Comparison of ENCODE assay signal across 21 cellular contexts in the genomic region with DNA sequence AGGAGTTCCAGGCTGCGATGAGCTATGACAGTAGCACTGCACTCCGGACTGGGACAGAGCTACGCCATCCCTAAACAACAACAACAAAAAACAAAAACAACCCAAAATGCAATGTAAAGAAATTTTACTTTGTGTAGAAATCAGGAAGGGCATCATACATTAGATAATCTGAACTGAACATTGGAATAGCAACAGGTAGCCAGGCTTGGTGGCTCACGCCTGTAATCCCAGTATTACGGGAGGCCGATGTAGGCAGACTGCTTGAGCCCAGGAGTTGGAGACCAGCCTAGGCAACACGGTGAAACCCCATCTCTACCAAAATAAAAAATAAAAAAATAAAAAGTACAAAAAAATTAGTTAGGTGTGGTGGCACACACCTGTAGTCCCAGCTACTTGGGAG. TPM values are rescaled to one million over a fixed set of nuclear protein-coding genes. Genes with fewer than 3 reads are reported as not detected.
DNase-seq lines count a peak whose midpoint lies in the region; ATAC-seq and TF ChIP-seq lines count a peak whose summit lies in the region.
"Had no signal": no experiment of that assay in that cellular context is flagged by ENCODE, and none has a peak within 500 bp of the region (broad histone marks: within the 10 kb centered on the region; RNA-seq: fewer than 3 reads in every experiment).

No MANE protein-coding gene starts in this region.

- H3K27me3 Mint-ChIP-seq in activated CD4-positive, alpha-beta T cell treated with anti-CD3 and anti-CD28 coated beads, Interleukin-2, amount 10 ng/mL, durations not matched to agents 24 days and 14 days: no peaks in the 10 kb centered on the region
- H3K27me3 Mint-ChIP-seq in Caco-2 (ENCODE audit: insufficient read depth, unreplicated experiment) (no peaks in the 10 kb centered on the region), T-cell (no peaks in the 10 kb centered on the region), nephron progenitor cell (ENCODE audit: low read depth, poor library complexity) (peaks cover 3% of the 10 kb centered on the region)
- H3K27me3 Mint-ChIP-seq: activated B cell treated with CpG ODN at 0.5 μM for 24 hours; activated CD8-positive, alpha-beta memory T cell treated with anti-CD3 and anti-CD28 coated beads, Interleukin-2, amount 10 ng/mL, durations not matched to agents 7 days and 5 days had no signal

- H3K27ac ChIP-seq in substantia nigra (ENCODE audit: low read depth, low read length, poor library complexity, severe bottlenecking): no peak overlapping the region
- no peak overlapping the region for H3K27ac ChIP-seq in trophoblast cell (ENCODE audit: low read depth, low read length)
- H3K27ac ChIP-seq: testis had no signal

- CTCF ChIA-PET in Caco-2 (lab: Charles Lee) (interaction anchor here (0.6 kb wide), 1 partner anchor 999 kb away, joined by 4 read pairs; no protein-coding TSS in a partner anchor), T-cell (lab: Charles Lee) (interaction anchor here (0.8 to 1.9 kb wide), 4 partner anchors 14 to 93 kb away, joined by 3 to 6 read pairs (median 3); partner anchors contain the start of gene C1D (in 1 of the 2))

- H3K27me3 ChIP-seq in Caco-2 (replicated peaks; ENCODE audit: control insufficient read depth, insufficient read depth, low read length) (no peaks in the 10 kb centered on the region), trophoblast cell (ENCODE audit: insufficient read depth, low read length) (no peaks in the 10 kb centered on the region)
- H3K27me3 ChIP-seq: spleen, testis had no signal

- no peak overlapping the region for H3K4me2 ChIP-seq in trophoblast cell (ENCODE audit: low read length)

- no peak overlapping the region for H3K23ac ChIP-seq in trophoblast cell (ENCODE audit: low read length)

- no peak overlapping the region for H2BK12ac ChIP-seq in trophoblast cell (ENCODE audit: low read length)

- peaks cover 16% of the 10 kb centered on the region for H3K36me3 Mint-ChIP-seq in activated CD4-positive, alpha-beta T cell treated with anti-CD3 and anti-CD28 coated beads, Interleukin-2, amount 10 ng/mL, durations not matched to agents 24 days and 14 days (ENCODE audit: low read depth)
- peaks cover 27% of the 10 kb centered on the region for H3K36me3 Mint-ChIP-seq in Caco-2 (ENCODE audit: insufficient read depth, unreplicated experiment)
- peaks cover 7% of the 10 kb centered on the region for H3K36me3 Mint-ChIP-seq in T-cell
- peaks cover 11% of the 10 kb centered on the region for H3K36me3 Mint-ChIP-seq in nephron progenitor cell (ENCODE audit: low read depth)

- no peak for DNase-seq in activated CD4-positive, alpha-beta T cell treated with anti-CD3 and anti-CD28 coated beads, Interleukin-2, amount 10 ng/mL, durations not matched to agents 24 days and 14 days
- DNase-seq in activated CD4-positive, alpha-beta T cell treated with anti-CD3 and anti-CD28 coated beads for 48 hours: no peak
- DNase-seq in Caco-2 (no peak), T-cell (no peak), nephron progenitor cell (no peak), Right ventricle myocardium superior (no peak), substantia nigra (lab: John Stamatoyannopoulos, UW) (no peak), trophoblast cell (no peak)
- DNase-seq: activated B cell treated with CpG ODN at 0.5 μM for 24 hours; activated CD8-positive, alpha-beta memory T cell treated with anti-CD3 and anti-CD28 coated beads, Interleukin-2, amount 10 ng/mL, durations not matched to agents 7 days and 5 days; activated naive CD4-positive, alpha-beta T cell; DMS53; endodermal cell; NCI-H1048; NCI-H2107; NCI-H524; spleen; testis had no signal

- ATAC-seq in T-cell (replicated peaks in 1 of 4): no peak
- no peak for ATAC-seq in Right ventricle myocardium superior (ENCODE audit: poor library complexity)
- ATAC-seq: activated CD8-positive, alpha-beta memory T cell treated with anti-CD3 and anti-CD28 coated beads, Interleukin-2, amount 10 ng/mL, durations not matched to agents 7 days and 5 days; K562 had no signal

- no peak overlapping the region for H4K12ac ChIP-seq in trophoblast cell (ENCODE audit: low read depth, low read length)

- H2BK120ac ChIP-seq in trophoblast cell (ENCODE audit: insufficient read depth, low read length, poor library complexity): no peak overlapping the region

- H2AK5ac ChIP-seq in trophoblast cell (ENCODE audit: low read length): no peak overlapping the region

- H2BK5ac ChIP-seq in trophoblast cell (ENCODE audit: low read depth, low read length, poor library complexity): no peak overlapping the region

- no peak overlapping the region for H2AFZ ChIP-seq in trophoblast cell (ENCODE audit: insufficient read depth, low read length, poor library complexity)

- POLR2A ChIA-PET in Caco-2 (lab: Charles Lee): interaction anchor here (0.5 kb wide), 1 partner anchor 93 kb away, joined by 6 read pairs; no protein-coding TSS in a partner anchor
- POLR2A ChIA-PET in T-cell (lab: Charles Lee): interaction anchor here in 1 of 2 donors (0.6 kb wide), 2 partner anchors 9 to 13 kb away, joined by 5 to 6 read pairs; no protein-coding TSS in a partner anchor

- peaks cover 9% of the 10 kb centered on the region for H3K79me1 ChIP-seq in trophoblast cell (ENCODE audit: low read length)

- H3K4me1 ChIP-seq in Caco-2: peaks cover 3% of the 10 kb centered on the region; the same call in 1 of the 2 replicates
- H3K4me1 ChIP-seq in trophoblast cell (ENCODE audit: control insufficient read depth in 1 of 2, insufficient read depth in 2 of 2, low read length in 2 of 2): peaks cover 0 to 2% of the 10 kb centered on the region in 2 experiments

- H3K14ac ChIP-seq in trophoblast cell (ENCODE audit: low read length): no peak overlapping the region

- H3K79me2 ChIP-seq in trophoblast cell (ENCODE audit: control insufficient read depth, insufficient read depth, low read length, poor library complexity): peaks cover 8% of the 10 kb centered on the region

- no peaks in the 10 kb centered on the region for H3K36me3 ChIP-seq in Caco-2 (ENCODE audit: control insufficient read depth, insufficient read depth, low read length)
- H3K36me3 ChIP-seq in trophoblast cell (ENCODE audit: control insufficient read depth in 1 of 2, insufficient read depth in 2 of 2, low read length in 2 of 2): peaks cover under 1 to 1% of the 10 kb centered on the region in 2 experiments

- no peak overlapping the region for H3K18ac ChIP-seq in trophoblast cell (ENCODE audit: low read length)

- no peak overlapping the region for H3K27ac Mint-ChIP-seq in activated CD4-positive, alpha-beta T cell treated with anti-CD3 and anti-CD28 coated beads, Interleukin-2, amount 10 ng/mL, durations not matched to agents 24 days and 14 days
- H3K27ac Mint-ChIP-seq in Caco-2 (ENCODE audit: unreplicated experiment): no peak overlapping the region
- H3K27ac Mint-ChIP-seq in T-cell: peak overlapping the region in 1 of 2 donors; percentile 68
- H3K27ac Mint-ChIP-seq in nephron progenitor cell: no peak overlapping the region
- H3K27ac Mint-ChIP-seq: endodermal cell had no signal

- peak overlapping the region; percentile 49 for H3K4me3 Mint-ChIP-seq in activated CD4-positive, alpha-beta T cell treated with anti-CD3 and anti-CD28 coated beads, Interleukin-2, amount 10 ng/mL, durations not matched to agents 24 days and 14 days
- H3K4me3 Mint-ChIP-seq in Caco-2 (ENCODE audit: unreplicated experiment) (peak overlapping the region; percentile 29), T-cell (peak overlapping the region; percentile 41 to 97 (median 97)), nephron progenitor cell (peak overlapping the region; percentile 94)
- H3K4me3 Mint-ChIP-seq: CD14-positive monocyte had no signal

- no peak overlapping the region for H4K91ac ChIP-seq in trophoblast cell (ENCODE audit: low read depth, low read length)

- H3K9me3 ChIP-seq in Caco-2: no peaks in the 10 kb centered on the region
- H3K9me3 ChIP-seq in trophoblast cell (ENCODE audit: insufficient read depth, low read depth, low read length): no peaks in the 10 kb centered on the region
- H3K9me3 ChIP-seq: spleen, testis had no signal

- no peak overlapping the region for H4K8ac ChIP-seq in trophoblast cell (ENCODE audit: low read depth, low read length)

- no peaks in the 10 kb centered on the region for H3K9me3 Mint-ChIP-seq in activated CD4-positive, alpha-beta T cell treated with anti-CD3 and anti-CD28 coated beads, Interleukin-2, amount 10 ng/mL, durations not matched to agents 24 days and 14 days
- H3K9me3 Mint-ChIP-seq in Caco-2 (ENCODE audit: unreplicated experiment) (no peaks in the 10 kb centered on the region), T-cell (no peaks in the 10 kb centered on the region), nephron progenitor cell (no peaks in the 10 kb centered on the region)
- H3K9me3 Mint-ChIP-seq: activated B cell treated with CpG ODN at 0.5 μM for 24 hours, endodermal cell had no signal

- no peak overlapping the region for H3K4me3 ChIP-seq in Caco-2 (ENCODE audit: low read depth, low read length)
- no peak overlapping the region for H3K4me3 ChIP-seq in trophoblast cell (ENCODE audit: low read depth, low read length)
- H3K4me3 ChIP-seq: lung had no signal

- no peak overlapping the region for H3K9ac ChIP-seq in trophoblast cell (ENCODE audit: low read length)

- no CpG with 5 or more reads among the region's 7 CpGs for WGBS in trophoblast cell (ENCODE audit: extremely low coverage, insufficient coverage, insufficient read length)

- intact Hi-C loops in activated CD4-positive, alpha-beta T cell treated with anti-CD3 and anti-CD28 coated beads, Interleukin-2, amount 10 ng/mL, durations not matched to agents 24 days and 14 days (cut with micrococcal nuclease): loop anchor here (2.0 to 10.0 kb wide), 3 partner anchors 33 to 753 kb away; no protein-coding TSS in a partner anchor
- intact Hi-C loops in Caco-2 (cut with micrococcal nuclease; ENCODE audit: unreplicated experiment): loop anchor here (2.0 kb wide), 1 partner anchor 35 kb away; no protein-coding TSS in a partner anchor
- intact Hi-C loops in Right ventricle myocardium superior (cut with DNase I): no loop called here

- TF ChIP-seq CTCF in Caco-2 (IDR thresholded peaks at IDR 0.05; ENCODE audit: insufficient read depth in 1 of 2, low read depth in 1 of 2, low read length in 1 of 2, severe bottlenecking in 1 of 2, unreplicated experiment in 1 of 2) (no peak), nephron progenitor cell (IDR thresholded peaks at IDR 0.05) (no peak)

- no peak overlapping the region for H3K4ac ChIP-seq in trophoblast cell (ENCODE audit: low read depth, low read length)

- no TSS peak for BruUV-seq in Caco-2 (replicated peaks; lab: Mats Ljungman, UMichigan)

- H3K4me1 Mint-ChIP-seq in activated CD4-positive, alpha-beta T cell treated with anti-CD3 and anti-CD28 coated beads, Interleukin-2, amount 10 ng/mL, durations not matched to agents 24 days and 14 days: peaks cover 38% of the 10 kb centered on the region
- H3K4me1 Mint-ChIP-seq in Caco-2 (ENCODE audit: low read depth, unreplicated experiment) (peaks cover 7% of the 10 kb centered on the region), T-cell (peaks cover 64 to 74% (median 70%) of the 10 kb centered on the region in 3 donors), nephron progenitor cell (peaks cover 43% of the 10 kb centered on the region)

RNA-seq across cellular contexts. Expression of gene PNO1, which starts 2.1 kb away (rescaled TPM):
- 35.4 and 38.4 TPM in 2 replicates for total RNA-seq in activated CD4-positive, alpha-beta T cell treated with anti-CD3 and anti-CD28 coated beads, Interleukin-2, amount 10 ng/mL, durations not matched to agents 24 days and 14 days
- 33.3 and 37.0 TPM in 2 replicates for total RNA-seq in Caco-2 (2022)
- total RNA-seq in T-cell: 10 to 100 TPM in 4 of 5 donors, 1 to 10 TPM in 1; 9.9 to 26.5 (median 13.1) TPM
- total RNA-seq in Right ventricle myocardium superior: 6.7 TPM
- 13.9 and 14.0 TPM in 2 replicates for polyA plus RNA-seq in trophoblast cell (2013)

Comparison
In these comparisons a context has a peak if more than half of its experiments do, and no peak if none do; other contexts are left out.
1. H3K4me3 Mint-ChIP-seq: peak in every context shown above with its lines; median percentile 97 in T-cell; 94 in nephron progenitor cell; 49 in activated CD4-positive, alpha-beta T cell treated with anti-CD3 and anti-CD28 coated beads, Interleukin-2, amount 10 ng/mL, durations not matched to agents 24 days and 14 days; 29 in Caco-2.